ENCODE assay signal across 27 cellular contexts in the genomic region with DNA sequence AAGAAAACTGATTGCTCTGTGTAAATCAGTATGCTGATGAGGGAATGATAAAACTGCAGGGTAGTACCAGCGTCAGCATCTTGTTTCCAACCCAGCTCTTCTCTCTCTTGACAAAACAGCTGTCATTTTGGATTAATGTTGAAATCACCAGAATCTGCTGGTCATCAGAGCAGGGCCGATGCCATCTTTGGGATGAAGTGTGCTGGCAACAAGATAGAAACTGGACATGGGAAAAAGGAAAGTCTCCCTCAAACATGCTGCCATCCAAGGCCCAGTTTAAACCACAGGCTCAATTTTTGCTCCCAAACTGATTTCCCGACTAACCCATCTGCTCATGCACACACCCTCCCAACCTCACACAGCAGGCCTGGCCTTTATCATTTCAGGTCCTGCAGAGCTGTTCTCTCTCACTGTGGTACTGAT.
"Had no signal": no experiment of that assay in that cellular context is flagged by ENCODE, and none has a peak within 500 bp of the region (broad histone marks: within the 10 kb centered on the region; RNA-seq: fewer than 3 reads in every experiment).

No MANE protein-coding gene starts in this region.

- H3K27ac Mint-ChIP-seq: activated CD4-positive, alpha-beta memory T cell treated with anti-CD3 and anti-CD28 coated beads, Interleukin-2, amount 10 ng/mL, durations not matched to agents 7 days and 5 days; activated CD4-positive, alpha-beta T cell treated with anti-CD3 and anti-CD28 coated beads, Interleukin-2, amount 10 ng/mL, durations not matched to agents 24 days and 14 days; activated naive CD4-positive, alpha-beta T cell treated with anti-CD3 and anti-CD28 coated beads, Interleukin-2, amount 50 U/mL, for 72 hours; activated T-cell treated with anti-CD3 and anti-CD28 coated beads, Interleukin-2, amount 50 U/mL, for 24 hours; activated T-helper 2 cell treated with anti-CD3 and anti-CD28 coated beads, Interferon-gamma antibody, Interleukin-2, Interleukin-4, amounts not matched to agents 10 μg/mL and 5 μg/mL and 100 μg/mL, durations not matched to agents 14 hours and 24 hours and 36 hours; nephron; progenitor cell of endocrine pancreas; T-helper 17 cell had no signal

- H3K9me3 Mint-ChIP-seq: activated CD4-positive, alpha-beta memory T cell treated with anti-CD3 and anti-CD28 coated beads, Interleukin-2, amount 10 ng/mL, durations not matched to agents 7 days and 5 days; activated CD4-positive, alpha-beta T cell treated with anti-CD3 and anti-CD28 coated beads, Interleukin-2, amount 10 ng/mL, durations not matched to agents 24 days and 14 days; activated T-cell treated with anti-CD3 and anti-CD28 coated beads, Interleukin-2, amount 50 U/mL, for 24 hours; activated T-helper 2 cell treated with anti-CD3 and anti-CD28 coated beads, Interferon-gamma antibody, Interleukin-2, Interleukin-4, amounts not matched to agents 10 μg/mL and 5 μg/mL and 100 μg/mL, durations not matched to agents 14 hours and 24 hours and 36 hours; central memory CD8-positive, alpha-beta T cell; nephron had no signal

- H3K27me3 Mint-ChIP-seq: activated CD4-positive, alpha-beta memory T cell treated with anti-CD3 and anti-CD28 coated beads, Interleukin-2, amount 10 ng/mL, durations not matched to agents 7 days and 5 days; activated CD4-positive, alpha-beta T cell treated with anti-CD3 and anti-CD28 coated beads, Interleukin-2, amount 10 ng/mL, durations not matched to agents 24 days and 14 days; activated T-cell treated with anti-CD3 and anti-CD28 coated beads, Interleukin-2, amount 50 U/mL, for 24 hours; central memory CD8-positive, alpha-beta T cell; progenitor cell of endocrine pancreas; T-helper 17 cell had no signal

- H3K4me3 ChIP-seq: colonic mucosa, gastroesophageal sphincter, mucosa of descending colon, ovary, testis, transverse colon had no signal

- H3K36me3 ChIP-seq: colonic mucosa, gastroesophageal sphincter, ovary, transverse colon had no signal

- H3K4me1 ChIP-seq: colonic mucosa, testis had no signal

- H3K27me3 ChIP-seq: colonic mucosa, gastroesophageal sphincter, ovary, testis, transverse colon had no signal

- H3K4me3 Mint-ChIP-seq: activated CD4-positive, alpha-beta memory T cell treated with anti-CD3 and anti-CD28 coated beads, Interleukin-2, amount 10 ng/mL, durations not matched to agents 7 days and 5 days; activated CD4-positive, alpha-beta T cell treated with anti-CD3 and anti-CD28 coated beads, Interleukin-2, amount 10 ng/mL, durations not matched to agents 24 days and 14 days; activated T-cell treated with anti-CD3 and anti-CD28 coated beads, Interleukin-2, amount 50 U/mL, for 24 hours; central memory CD8-positive, alpha-beta T cell; nephron; T-helper 17 cell had no signal

- H3K4me1 Mint-ChIP-seq: activated CD4-positive, alpha-beta memory T cell treated with anti-CD3 and anti-CD28 coated beads, Interleukin-2, amount 10 ng/mL, durations not matched to agents 7 days and 5 days; activated CD4-positive, alpha-beta T cell treated with anti-CD3 and anti-CD28 coated beads, Interleukin-2, amount 10 ng/mL, durations not matched to agents 24 days and 14 days; central memory CD8-positive, alpha-beta T cell; T-helper 17 cell had no signal

- ATAC-seq: activated naive CD4-positive, alpha-beta T cell treated with anti-CD3 and anti-CD28 coated beads, Interleukin-2, amount 50 U/mL, for 72 hours; gastroesophageal sphincter; left cardiac atrium; left ventricle myocardium superior; mucosa of descending colon; sciatic nerve; T-helper 17 cell had no signal

- DNase-seq: activated CD4-positive, alpha-beta memory T cell treated with anti-CD3 and anti-CD28 coated beads, Interleukin-2, amount 10 ng/mL, durations not matched to agents 7 days and 5 days; activated CD4-positive, alpha-beta T cell treated with anti-CD3 and anti-CD28 coated beads, Interleukin-2, amount 10 ng/mL, durations not matched to agents 24 days and 14 days; activated CD4-positive, CD25-positive, alpha-beta regulatory T cell treated with anti-CD3 and anti-CD28 coated beads, Interleukin-2, amount 50 U/mL, for 72 hours; activated CD8-positive, alpha-beta memory T cell treated with anti-CD3 and anti-CD28 coated beads, Interleukin-2, amount 50 U/mL, for 48 hours; activated T-cell treated with anti-CD3 and anti-CD28 coated beads, Interleukin-2, amount 50 U/mL, for 24 hours; colonic mucosa; effector CD8-positive, alpha-beta T cell; head of caudate nucleus; hippocampal formation; left cardiac atrium; left ventricle myocardium superior; mucosa of descending colon; ovary; small intestine; stimulated activated CD4-positive, alpha-beta T cell treated with anti-CD3 and anti-CD28 coated beads, Interleukin-4, amount 100 ng/mL, for 4 hours; stimulated activated naive CD4-positive, alpha-beta T cell; T-helper 17 cell; T1000; testis; transverse colon had no signal

- H3K36me3 Mint-ChIP-seq: activated naive CD4-positive, alpha-beta T cell treated with anti-CD3 and anti-CD28 coated beads, Interleukin-2, amount 50 U/mL, for 72 hours had no signal

- H3K9me3 ChIP-seq: colonic mucosa, gastroesophageal sphincter, mucosa of descending colon, ovary, testis, transverse colon had no signal
